In the genomic region with DNA sequence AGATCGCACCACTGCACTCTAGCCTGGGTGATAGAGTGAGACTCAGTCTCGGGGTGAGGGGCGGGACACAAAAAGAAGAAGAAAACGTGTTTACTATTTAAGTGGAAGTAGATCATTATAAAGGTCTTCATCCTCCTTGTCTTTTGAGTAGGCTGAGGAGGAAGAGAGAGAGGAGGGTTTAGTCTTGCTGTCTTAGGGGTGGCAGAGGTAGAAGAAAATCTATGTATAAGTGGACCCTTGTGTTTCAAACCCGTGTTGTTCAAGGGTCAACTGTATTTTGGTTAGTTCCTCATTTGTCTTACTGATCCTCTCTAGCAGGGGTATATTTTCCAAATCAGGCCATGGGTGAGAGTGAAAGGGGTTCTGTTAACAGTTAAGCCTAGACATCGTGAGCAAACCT, we compare ENCODE assay signal across 21 cellular contexts. TPM values are rescaled to one million over a fixed set of nuclear protein-coding genes. Genes with fewer than 3 reads are reported as not detected.
"Had no signal": no experiment of that assay in that cellular context is flagged by ENCODE, and none has a peak within 500 bp of the region (broad histone marks: within the 10 kb centered on the region; RNA-seq: fewer than 3 reads in every experiment).

No MANE protein-coding gene starts in this region.

- H3K27ac Mint-ChIP-seq: activated CD4-positive, alpha-beta T cell treated with anti-CD3 and anti-CD28 coated beads, Interleukin-2, amount 10 ng/mL, durations not matched to agents 24 days and 14 days; activated CD8-positive, alpha-beta T cell treated with anti-CD3 and anti-CD28 coated beads for 36 hours; activated naive CD8-positive, alpha-beta T cell treated with anti-CD3 and anti-CD28 coated beads, Interleukin-2, amount 10 ng/mL, durations not matched to agents 7 days and 5 days; activated T-helper 17 cell treated with anti-CD3 and anti-CD28 coated beads, Interleukin-2, amount 50 U/mL, for 72 hours had no signal

- ATAC-seq: activated CD8-positive, alpha-beta T cell treated with anti-CD3 and anti-CD28 coated beads for 36 hours; activated T-helper 17 cell treated with anti-CD3 and anti-CD28 coated beads, Interleukin-2, amount 50 U/mL, for 72 hours; body of pancreas; stimulated activated naive CD8-positive, alpha-beta T cell treated with anti-CD3 and anti-CD28 coated beads, Interleukin-15, Interleukin-2, amounts not matched to agents 100 U/mL and 50 U/mL, for 24 hours had no signal

- H3K9me3 Mint-ChIP-seq: activated CD4-positive, alpha-beta T cell treated with anti-CD3 and anti-CD28 coated beads, Interleukin-2, amount 10 ng/mL, durations not matched to agents 24 days and 14 days; activated CD8-positive, alpha-beta T cell treated with anti-CD3 and anti-CD28 coated beads for 36 hours; activated naive CD8-positive, alpha-beta T cell treated with anti-CD3 and anti-CD28 coated beads, Interleukin-2, amount 10 ng/mL, durations not matched to agents 7 days and 5 days; activated T-helper 17 cell treated with anti-CD3 and anti-CD28 coated beads, Interleukin-2, amount 50 U/mL, for 72 hours; nephron had no signal

- H3K4me1 ChIP-seq: body of pancreas, prostate gland, right atrium auricular region, tibial artery had no signal

- H3K9me3 ChIP-seq: body of pancreas, left lung, prostate gland, right atrium auricular region, tibial artery had no signal

- H3K27ac ChIP-seq: body of pancreas, left lung, prostate gland, right atrium auricular region, tibial artery had no signal

- H3K36me3 Mint-ChIP-seq: activated naive CD8-positive, alpha-beta T cell treated with anti-CD3 and anti-CD28 coated beads, Interleukin-2, amount 10 ng/mL, durations not matched to agents 7 days and 5 days had no signal

- H3K27me3 ChIP-seq: body of pancreas, left lung, right atrium auricular region had no signal

- H3K4me3 Mint-ChIP-seq: activated CD4-positive, alpha-beta T cell treated with anti-CD3 and anti-CD28 coated beads, Interleukin-2, amount 10 ng/mL, durations not matched to agents 24 days and 14 days; activated CD8-positive, alpha-beta T cell treated with anti-CD3 and anti-CD28 coated beads for 36 hours; activated naive CD8-positive, alpha-beta T cell treated with anti-CD3 and anti-CD28 coated beads, Interleukin-2, amount 10 ng/mL, durations not matched to agents 7 days and 5 days; activated T-helper 17 cell treated with anti-CD3 and anti-CD28 coated beads, Interleukin-2, amount 50 U/mL, for 72 hours; nephron had no signal

- H3K36me3 ChIP-seq: left lung, prostate gland, right atrium auricular region, tibial artery had no signal

- H3K4me3 ChIP-seq: body of pancreas, left lung, prostate gland, right atrium auricular region, tibial artery had no signal

- H3K4me1 Mint-ChIP-seq: activated CD4-positive, alpha-beta T cell treated with anti-CD3 and anti-CD28 coated beads, Interleukin-2, amount 10 ng/mL, durations not matched to agents 24 days and 14 days; activated naive CD8-positive, alpha-beta T cell treated with anti-CD3 and anti-CD28 coated beads, Interleukin-2, amount 10 ng/mL, durations not matched to agents 7 days and 5 days; activated T-helper 17 cell treated with anti-CD3 and anti-CD28 coated beads, Interleukin-2, amount 50 U/mL, for 72 hours had no signal

- H3K27me3 Mint-ChIP-seq: activated CD8-positive, alpha-beta T cell treated with anti-CD3 and anti-CD28 coated beads for 36 hours had no signal

- DNase-seq: activated CD4-positive, alpha-beta T cell treated with anti-CD3 and anti-CD28 coated beads, Interleukin-2, amount 10 ng/mL, durations not matched to agents 24 days and 14 days; activated CD8-positive, alpha-beta T cell treated with anti-CD3 and anti-CD28 coated beads for 36 hours; activated naive CD4-positive, alpha-beta T cell treated with Interleukin-2 at 50 U/mL for 16 hours; activated naive CD8-positive, alpha-beta T cell treated with anti-CD3 and anti-CD28 coated beads, Interleukin-2, amount 10 ng/mL, durations not matched to agents 7 days and 5 days; activated T-cell treated with anti-CD3 and anti-CD28 coated beads, Interleukin-2, amount 50 U/mL, for 1 hour; body of pancreas; caudate nucleus; foreskin melanocyte; kidney; left lung; midbrain; stimulated activated naive CD8-positive, alpha-beta T cell treated with anti-CD3 and anti-CD28 coated beads, Interleukin-15, Interleukin-2, amounts not matched to agents 100 U/mL and 50 U/mL, for 24 hours; substantia nigra; T-helper 9 cell; tibial artery had no signal

RNA-seq across cellular contexts. Expression of gene TRIM71, which starts 40.1 kb away (rescaled TPM):
- total RNA-seq: activated naive CD8-positive, alpha-beta T cell treated with anti-CD3 and anti-CD28 coated beads, Interleukin-2, amount 10 ng/mL, durations not matched to agents 7 days and 5 days; body of pancreas; lung microvascular endothelial cell; osteoblast; right atrium auricular region had no signal
